26 cellular contexts compared by ENCODE assay signal in genomic region chr6:21891065-21891464, GRCh38.
"Had no signal": no experiment of that assay in that cellular context is flagged by ENCODE, and none has a peak within 500 bp of the region (broad histone marks: within the 10 kb centered on the region; RNA-seq: fewer than 3 reads in every experiment).

No MANE protein-coding gene starts in this region.

- H3K9me3 Mint-ChIP-seq: activated naive CD4-positive, alpha-beta T cell treated with anti-CD3 and anti-CD28 coated beads for 36 hours; mesothelial cell of epicardium had no signal

- H3K4me3 ChIP-seq: adrenal gland, ascending aorta, cardiac muscle cell, colonic mucosa, gastrocnemius medialis, left ventricle myocardium inferior, neural progenitor cell, suprapubic skin, tibial artery, upper lobe of right lung had no signal

- H3K36me3 ChIP-seq: adrenal gland, ascending aorta, cardiac muscle cell, colonic mucosa, gastrocnemius medialis, left ventricle myocardium inferior, neural progenitor cell, suprapubic skin, tibial artery, upper lobe of right lung had no signal

- H3K4me1 Mint-ChIP-seq: activated naive CD8-positive, alpha-beta T cell treated with anti-CD3 and anti-CD28 coated beads for 36 hours; naive thymus-derived CD8-positive, alpha-beta T cell had no signal

- DNase-seq: activated CD4-positive, alpha-beta T cell treated with anti-CD3 and anti-CD28 coated beads for 4 hours; activated CD4-positive, alpha-beta T cell treated with anti-CD3 and anti-CD28 coated beads, Interleukin-2, amount 50 U/mL, for 4 hours; activated naive CD4-positive, alpha-beta T cell treated with anti-CD3 and anti-CD28 coated beads for 36 hours; activated naive CD8-positive, alpha-beta T cell treated with anti-CD3 and anti-CD28 coated beads for 36 hours; activated T-cell treated with anti-CD3 and anti-CD28 coated beads for 4 hours; activated T-cell treated with anti-CD3 and anti-CD28 coated beads, Interleukin-2, amount 50 U/mL, for 72 hours; adrenal gland; cerebellar nuclear complex; colonic mucosa; effector CD8-positive, alpha-beta T cell; gastrocnemius medialis; glutamatergic neuron; left ventricle myocardium inferior; naive thymus-derived CD8-positive, alpha-beta T cell; right cardiac atrium; stimulated activated CD4-positive, alpha-beta T cell treated with anti-CD3 and anti-CD28 coated beads, Interleukin-15, amount 100 ng/mL, for 24 hours; stimulated activated naive CD4-positive, alpha-beta T cell; T-helper 1 cell; tibial artery; upper lobe of right lung had no signal

- H3K27ac Mint-ChIP-seq: activated naive CD4-positive, alpha-beta T cell treated with anti-CD3 and anti-CD28 coated beads for 36 hours; activated naive CD8-positive, alpha-beta T cell treated with anti-CD3 and anti-CD28 coated beads for 36 hours; activated T-cell treated with anti-CD3 and anti-CD28 coated beads, Interleukin-2, amount 50 U/mL, for 72 hours; mesothelial cell of epicardium; naive thymus-derived CD8-positive, alpha-beta T cell; neural progenitor cell had no signal

- ATAC-seq: activated T-cell treated with anti-CD3 and anti-CD28 coated beads, Interleukin-2, amount 50 U/mL, for 72 hours; gastrocnemius medialis; naive thymus-derived CD8-positive, alpha-beta T cell; right cardiac atrium; upper lobe of right lung had no signal

- H3K4me1 ChIP-seq: adrenal gland, colonic mucosa, upper lobe of right lung had no signal

- H3K4me3 Mint-ChIP-seq: activated naive CD4-positive, alpha-beta T cell treated with anti-CD3 and anti-CD28 coated beads for 36 hours; activated naive CD8-positive, alpha-beta T cell treated with anti-CD3 and anti-CD28 coated beads for 36 hours; activated T-cell treated with anti-CD3 and anti-CD28 coated beads, Interleukin-2, amount 50 U/mL, for 72 hours; brain; mesothelial cell of epicardium; naive thymus-derived CD8-positive, alpha-beta T cell; neural progenitor cell had no signal

- H3K9me3 ChIP-seq: adrenal gland, ascending aorta, colonic mucosa, gastrocnemius medialis, left ventricle myocardium inferior, suprapubic skin, tibial artery, upper lobe of right lung had no signal

- H3K27ac ChIP-seq: adrenal gland, ascending aorta, cardiac muscle cell, colonic mucosa, gastrocnemius medialis, left ventricle myocardium inferior, neural progenitor cell, suprapubic skin, tibial artery, upper lobe of right lung had no signal

- H3K27me3 Mint-ChIP-seq: activated naive CD8-positive, alpha-beta T cell treated with anti-CD3 and anti-CD28 coated beads for 36 hours; brain had no signal

- H3K36me3 Mint-ChIP-seq: activated naive CD8-positive, alpha-beta T cell treated with anti-CD3 and anti-CD28 coated beads for 36 hours; naive thymus-derived CD8-positive, alpha-beta T cell had no signal

- H3K27me3 ChIP-seq: adrenal gland, ascending aorta, cardiac muscle cell, colonic mucosa, gastrocnemius medialis, neural progenitor cell, suprapubic skin, tibial artery, upper lobe of right lung had no signal

- H3K9ac ChIP-seq: neural progenitor cell had no signal
